In genomic region chr3:33173672-33174071, GRCh38 we compare ENCODE assay signal across 1 cellular context.
TF ChIP-seq lines count a peak whose summit lies in the region.

No MANE protein-coding gene starts in this region.

TF ChIP-seq in K562, 482 proteins besides CTCF, POLR2A, EP300 and RAD21:
- TF ChIP-seq ZKSCAN3 (CRISPR knock-in tag; IDR thresholded peaks at IDR 0.05) (no peak), ARNT (IDR thresholded peaks at IDR 0.05) (no peak), HOXB6 (CRISPR knock-in tag; IDR thresholded peaks at IDR 0.05; ENCODE audit: borderline replicate concordance) (no peak), ID3 (CRISPR knock-in tag; IDR thresholded peaks at IDR 0.05) (no peak), ID3 (tag; IDR thresholded peaks at IDR 0.05) (no peak), ATF6 (CRISPR knock-in tag; IDR thresholded peaks at IDR 0.05) (no peak), SNRNP70 (optimal IDR thresholded peaks at IDR 0.05; ENCODE audit: low read depth, low read length) (no peak), ARID2 (IDR thresholded peaks at IDR 0.05) (no peak), ARID3A (IDR thresholded peaks at IDR 0.05; ENCODE audit: borderline replicate concordance, low read depth, low read length) (no peak), SAFB2 (IDR thresholded peaks at IDR 0.05; ENCODE audit: borderline replicate concordance, low read depth, low read length, severe bottlenecking) (no peak), RBM22 (IDR thresholded peaks at IDR 0.05; ENCODE audit: low read depth, low read length, poor library complexity, severe bottlenecking) (no peak), ZNF347 (CRISPR knock-in tag; IDR thresholded peaks at IDR 0.05; ENCODE audit: low read depth) (no peak), TSC22D4 (tag; IDR thresholded peaks at IDR 0.05) (no peak), HSF4 (CRISPR knock-in tag; IDR thresholded peaks at IDR 0.05; ENCODE audit: borderline replicate concordance) (no peak), MTA3 (IDR thresholded peaks at IDR 0.05; ENCODE audit: borderline replicate concordance) (no peak), BRD9 (IDR thresholded peaks at IDR 0.05; ENCODE audit: low read depth, partially characterized antibody) (no peak), KLF10 (CRISPR knock-in tag; IDR thresholded peaks at IDR 0.05) (no peak), NFRKB (IDR thresholded peaks at IDR 0.05; ENCODE audit: low read depth) (no peak), ZNF436 (CRISPR knock-in tag; IDR thresholded peaks at IDR 0.05) (no peak), GABPA (tag; conservative IDR thresholded peaks at IDR 0.05; ENCODE audit: low read depth) (no peak)
